ENCODE assay signal across 9 cellular contexts in genomic region chr3:16399473-16399872, GRCh38.
DNase-seq lines count a peak whose midpoint lies in the region; ATAC-seq, FAIRE-seq and TF ChIP-seq lines count a peak whose summit lies in the region.
"Had no signal": no experiment of that assay in that cellular context is flagged by ENCODE, and none has a peak within 500 bp of the region (broad histone marks: within the 10 kb centered on the region; RNA-seq: fewer than 3 reads in every experiment).

No MANE protein-coding gene starts in this region.

- ATAC-seq in natural killer cell = no peak

- TF ChIP-seq CTCF in natural killer cell (IDR thresholded peaks at IDR 0.05) (no peak), coronary artery (IDR thresholded peaks at IDR 0.05) (no peak)

- no peak for FAIRE-seq in frontal cortex (lab: Jason Lieb, UNC)

- intact Hi-C loops in natural killer cell (cut with micrococcal nuclease) = no loop called here

- peak; percentile 11 for DNase-seq in DMS79 (lab: John Stamatoyannopoulos, UW)
- DNase-seq in DMS79 treated with DMSO at 0.1 percent for 48 hours (lab: John Stamatoyannopoulos, UW) = no peak
- peak; percentile 43 for DNase-seq in NCI-H1694 treated with DMSO at 0.1 percent for 48 hours (lab: John Stamatoyannopoulos, UW)
- DNase-seq in dedifferentiated amniotic fluid mesenchymal stem cell (ENCODE audit: extremely low spot score) = peak; percentile 71
- DNase-seq in natural killer cell = no peak
- no peak for DNase-seq in frontal cortex (ENCODE audit: low spot score in 2 of 2)
- DNase-seq in Ammon's horn (ENCODE audit: low spot score) = no peak
- DNase-seq in coronary artery (ENCODE audit: low spot score) = no peak

- no peak overlapping the region for H3K4me3 Mint-ChIP-seq in natural killer cell

- H3K27me3 Mint-ChIP-seq in natural killer cell (ENCODE audit: low read depth in 2 of 2) = no peaks in the 10 kb centered on the region

- H3K36me3 Mint-ChIP-seq in natural killer cell = no peaks in the 10 kb centered on the region

- peak overlapping the region in 1 of 2 donors; percentile 19 for H3K27ac ChIP-seq in coronary artery
- H3K27ac ChIP-seq: 22Rv1 had no signal

- no peak overlapping the region for H3K4me3 ChIP-seq in coronary artery

- H3K4me1 Mint-ChIP-seq in natural killer cell = peaks cover 43 to 55% of the 10 kb centered on the region in 2 donors

- H3K27ac Mint-ChIP-seq in natural killer cell = peak overlapping the region; percentile 78 to 79

- no peaks in the 10 kb centered on the region for H3K9me3 Mint-ChIP-seq in natural killer cell

Comparison
In these comparisons a context has a peak if more than half of its experiments do, and no peak if none do; other contexts are left out.
1. DNase-seq: peak in DMS79 (single experiment), NCI-H1694 treated with DMSO at 0.1 percent for 48 hours (single experiment) and dedifferentiated amniotic fluid mesenchymal stem cell (single experiment); none in DMS79 treated with DMSO at 0.1 percent for 48 hours (single experiment), natural killer cell (single experiment), frontal cortex (0 of 2), Ammon's horn (single experiment) and coronary artery (single experiment).